ENCODE assay signal across 1 cellular context in the genomic region with DNA sequence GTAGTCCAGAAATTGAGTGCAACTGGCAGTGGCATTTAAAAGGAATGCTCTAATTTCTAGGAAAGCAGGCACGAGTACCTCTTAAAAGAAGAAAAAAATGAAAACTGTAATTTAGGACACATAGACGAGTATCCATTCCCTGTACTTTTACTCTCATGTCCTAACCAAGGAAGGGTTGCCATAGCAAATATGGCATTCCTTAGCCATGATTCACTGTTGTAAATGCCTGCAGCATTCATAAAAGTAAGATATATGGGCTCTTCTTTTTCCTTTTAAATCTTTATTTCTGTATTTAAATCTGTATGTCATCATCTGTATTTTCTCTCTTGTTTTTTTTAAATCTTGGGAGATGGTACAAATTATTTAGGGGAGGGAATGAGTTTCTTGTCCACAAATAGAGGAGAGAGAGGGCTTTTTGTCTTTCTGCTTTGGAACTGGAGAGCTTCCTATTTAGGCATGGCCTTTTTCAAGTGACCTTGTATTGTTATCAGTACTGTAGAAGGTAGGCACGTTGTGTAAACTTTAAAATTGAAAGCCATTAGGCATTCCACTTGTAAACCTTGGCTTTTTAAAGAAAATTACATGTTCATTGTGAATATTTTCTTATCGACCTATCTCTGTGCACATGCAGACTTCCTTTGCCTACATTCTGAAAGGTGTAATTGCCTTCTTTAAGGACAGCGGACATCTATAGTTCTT.
TF ChIP-seq lines count a peak whose summit lies in the region.

No MANE protein-coding gene starts in this region.

TF ChIP-seq in HepG2, 621 proteins besides CTCF, POLR2A, EP300 and RAD21 (continued from another document and continues in another):
- TF ChIP-seq, protein P1, sequence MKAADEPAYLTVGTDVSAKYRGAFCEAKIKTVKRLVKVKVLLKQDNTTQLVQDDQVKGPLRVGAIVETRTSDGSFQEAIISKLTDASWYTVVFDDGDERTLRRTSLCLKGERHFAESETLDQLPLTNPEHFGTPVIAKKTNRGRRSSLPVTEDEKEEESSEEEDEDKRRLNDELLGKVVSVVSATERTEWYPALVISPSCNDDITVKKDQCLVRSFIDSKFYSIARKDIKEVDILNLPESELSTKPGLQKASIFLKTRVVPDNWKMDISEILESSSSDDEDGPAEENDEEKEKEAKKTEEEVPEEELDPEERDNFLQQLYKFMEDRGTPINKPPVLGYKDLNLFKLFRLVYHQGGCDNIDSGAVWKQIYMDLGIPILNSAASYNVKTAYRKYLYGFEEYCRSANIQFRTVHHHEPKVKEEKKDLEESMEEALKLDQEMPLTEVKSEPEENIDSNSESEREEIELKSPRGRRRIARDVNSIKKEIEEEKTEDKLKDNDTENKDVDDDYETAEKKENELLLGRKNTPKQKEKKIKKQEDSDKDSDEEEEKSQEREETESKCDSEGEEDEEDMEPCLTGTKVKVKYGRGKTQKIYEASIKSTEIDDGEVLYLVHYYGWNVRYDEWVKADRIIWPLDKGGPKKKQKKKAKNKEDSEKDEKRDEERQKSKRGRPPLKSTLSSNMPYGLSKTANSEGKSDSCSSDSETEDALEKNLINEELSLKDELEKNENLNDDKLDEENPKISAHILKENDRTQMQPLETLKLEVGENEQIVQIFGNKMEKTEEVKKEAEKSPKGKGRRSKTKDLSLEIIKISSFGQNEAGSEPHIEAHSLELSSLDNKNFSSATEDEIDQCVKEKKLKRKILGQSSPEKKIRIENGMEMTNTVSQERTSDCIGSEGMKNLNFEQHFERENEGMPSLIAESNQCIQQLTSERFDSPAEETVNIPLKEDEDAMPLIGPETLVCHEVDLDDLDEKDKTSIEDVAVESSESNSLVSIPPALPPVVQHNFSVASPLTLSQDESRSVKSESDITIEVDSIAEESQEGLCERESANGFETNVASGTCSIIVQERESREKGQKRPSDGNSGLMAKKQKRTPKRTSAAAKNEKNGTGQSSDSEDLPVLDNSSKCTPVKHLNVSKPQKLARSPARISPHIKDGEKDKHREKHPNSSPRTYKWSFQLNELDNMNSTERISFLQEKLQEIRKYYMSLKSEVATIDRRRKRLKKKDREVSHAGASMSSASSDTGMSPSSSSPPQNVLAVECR (CRISPR knock-in tag; IDR thresholded peaks at IDR 0.05; ENCODE audit: borderline replicate concordance), result no peak; the same call in 1 of the 2 replicates
- TF ChIP-seq ZNF644 (CRISPR knock-in tag; IDR thresholded peaks at IDR 0.05; ENCODE audit: low read depth) (peak; percentile 48; the same call in 1 of the 2 replicates), MXI1 (IDR thresholded peaks at IDR 0.05; ENCODE audit: borderline replicate concordance, low read depth, low read length) (peak; percentile 31; the same call in 1 of the 3 replicates), MAFK (conservative IDR thresholded peaks at IDR 0.05 in 1 of 2, IDR thresholded peaks at IDR 0.05 in 1 of 2; ENCODE audit: low read length in 2 of 2) (no peak), ZNF75D (CRISPR knock-in tag; IDR thresholded peaks at IDR 0.05; ENCODE audit: borderline replicate concordance) (no peak), SALL2 (CRISPR knock-in tag; IDR thresholded peaks at IDR 0.05) (no peak), TRIM24 (CRISPR knock-in tag; IDR thresholded peaks at IDR 0.05) (no peak), FOXK2 (IDR thresholded peaks at IDR 0.05) (no peak), ZNF136 (CRISPR knock-in tag; IDR thresholded peaks at IDR 0.05; ENCODE audit: low read depth) (no peak), ARNT2 (CRISPR knock-in tag; IDR thresholded peaks at IDR 0.05; ENCODE audit: low read depth) (no peak), CENPT (CRISPR knock-in tag; IDR thresholded peaks at IDR 0.05; ENCODE audit: low read depth) (no peak), RBM22 (optimal IDR thresholded peaks at IDR 0.05; ENCODE audit: low read length) (no peak), GABPB1 (CRISPR knock-in tag; IDR thresholded peaks at IDR 0.05) (no peak), ONECUT2 (CRISPR knock-in tag; IDR thresholded peaks at IDR 0.05) (peak; percentile 66), DNMT1 (CRISPR knock-in tag; IDR thresholded peaks at IDR 0.05) (no peak), ZNF629 (CRISPR knock-in tag; conservative IDR thresholded peaks at IDR 0.05) (no peak), ZNF577 (CRISPR knock-in tag; IDR thresholded peaks at IDR 0.05; ENCODE audit: borderline replicate concordance, low read depth) (no peak), PTBP1 (IDR thresholded peaks at IDR 0.05; ENCODE audit: low read depth, low read length, poor library complexity, severe bottlenecking) (no peak), DR1 (CRISPR knock-in tag; IDR thresholded peaks at IDR 0.05) (no peak), MYNN (CRISPR knock-in tag; IDR thresholded peaks at IDR 0.05; ENCODE audit: low read depth) (no peak), TMF1 (CRISPR knock-in tag; IDR thresholded peaks at IDR 0.05; ENCODE audit: low read depth) (no peak), NFE2 (CRISPR knock-in tag; IDR thresholded peaks at IDR 0.05) (no peak), DPF2 (CRISPR knock-in tag; IDR thresholded peaks at IDR 0.05; ENCODE audit: borderline replicate concordance, low read depth) (peak; percentile 16; the same call in 1 of the 2 replicates), HNRNPLL (IDR thresholded peaks at IDR 0.05; ENCODE audit: low read depth, low read length, poor library complexity, severe bottlenecking) (no peak), ZBTB7A (CRISPR knock-in tag; IDR thresholded peaks at IDR 0.05) (no peak), ZNF670 (CRISPR knock-in tag; IDR thresholded peaks at IDR 0.05; ENCODE audit: borderline replicate concordance) (no peak), NCOA1 (CRISPR knock-in tag; IDR thresholded peaks at IDR 0.05) (no peak), ZNF33A (CRISPR knock-in tag; IDR thresholded peaks at IDR 0.05; ENCODE audit: borderline replicate concordance) (no peak), ZNF446 (CRISPR knock-in tag; IDR thresholded peaks at IDR 0.05) (no peak)
- TF ChIP-seq, protein P2, sequence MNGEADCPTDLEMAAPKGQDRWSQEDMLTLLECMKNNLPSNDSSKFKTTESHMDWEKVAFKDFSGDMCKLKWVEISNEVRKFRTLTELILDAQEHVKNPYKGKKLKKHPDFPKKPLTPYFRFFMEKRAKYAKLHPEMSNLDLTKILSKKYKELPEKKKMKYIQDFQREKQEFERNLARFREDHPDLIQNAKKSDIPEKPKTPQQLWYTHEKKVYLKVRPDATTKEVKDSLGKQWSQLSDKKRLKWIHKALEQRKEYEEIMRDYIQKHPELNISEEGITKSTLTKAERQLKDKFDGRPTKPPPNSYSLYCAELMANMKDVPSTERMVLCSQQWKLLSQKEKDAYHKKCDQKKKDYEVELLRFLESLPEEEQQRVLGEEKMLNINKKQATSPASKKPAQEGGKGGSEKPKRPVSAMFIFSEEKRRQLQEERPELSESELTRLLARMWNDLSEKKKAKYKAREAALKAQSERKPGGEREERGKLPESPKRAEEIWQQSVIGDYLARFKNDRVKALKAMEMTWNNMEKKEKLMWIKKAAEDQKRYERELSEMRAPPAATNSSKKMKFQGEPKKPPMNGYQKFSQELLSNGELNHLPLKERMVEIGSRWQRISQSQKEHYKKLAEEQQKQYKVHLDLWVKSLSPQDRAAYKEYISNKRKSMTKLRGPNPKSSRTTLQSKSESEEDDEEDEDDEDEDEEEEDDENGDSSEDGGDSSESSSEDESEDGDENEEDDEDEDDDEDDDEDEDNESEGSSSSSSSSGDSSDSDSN (CRISPR knock-in tag; IDR thresholded peaks at IDR 0.05), result no peak
- TF ChIP-seq, protein P3, sequence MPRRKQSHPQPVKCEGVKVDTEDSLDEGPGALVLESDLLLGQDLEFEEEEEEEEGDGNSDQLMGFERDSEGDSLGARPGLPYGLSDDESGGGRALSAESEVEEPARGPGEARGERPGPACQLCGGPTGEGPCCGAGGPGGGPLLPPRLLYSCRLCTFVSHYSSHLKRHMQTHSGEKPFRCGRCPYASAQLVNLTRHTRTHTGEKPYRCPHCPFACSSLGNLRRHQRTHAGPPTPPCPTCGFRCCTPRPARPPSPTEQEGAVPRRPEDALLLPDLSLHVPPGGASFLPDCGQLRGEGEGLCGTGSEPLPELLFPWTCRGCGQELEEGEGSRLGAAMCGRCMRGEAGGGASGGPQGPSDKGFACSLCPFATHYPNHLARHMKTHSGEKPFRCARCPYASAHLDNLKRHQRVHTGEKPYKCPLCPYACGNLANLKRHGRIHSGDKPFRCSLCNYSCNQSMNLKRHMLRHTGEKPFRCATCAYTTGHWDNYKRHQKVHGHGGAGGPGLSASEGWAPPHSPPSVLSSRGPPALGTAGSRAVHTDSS (CRISPR knock-in tag; conservative IDR thresholded peaks at IDR 0.05), result no peak
- TF ChIP-seq, protein P4, sequence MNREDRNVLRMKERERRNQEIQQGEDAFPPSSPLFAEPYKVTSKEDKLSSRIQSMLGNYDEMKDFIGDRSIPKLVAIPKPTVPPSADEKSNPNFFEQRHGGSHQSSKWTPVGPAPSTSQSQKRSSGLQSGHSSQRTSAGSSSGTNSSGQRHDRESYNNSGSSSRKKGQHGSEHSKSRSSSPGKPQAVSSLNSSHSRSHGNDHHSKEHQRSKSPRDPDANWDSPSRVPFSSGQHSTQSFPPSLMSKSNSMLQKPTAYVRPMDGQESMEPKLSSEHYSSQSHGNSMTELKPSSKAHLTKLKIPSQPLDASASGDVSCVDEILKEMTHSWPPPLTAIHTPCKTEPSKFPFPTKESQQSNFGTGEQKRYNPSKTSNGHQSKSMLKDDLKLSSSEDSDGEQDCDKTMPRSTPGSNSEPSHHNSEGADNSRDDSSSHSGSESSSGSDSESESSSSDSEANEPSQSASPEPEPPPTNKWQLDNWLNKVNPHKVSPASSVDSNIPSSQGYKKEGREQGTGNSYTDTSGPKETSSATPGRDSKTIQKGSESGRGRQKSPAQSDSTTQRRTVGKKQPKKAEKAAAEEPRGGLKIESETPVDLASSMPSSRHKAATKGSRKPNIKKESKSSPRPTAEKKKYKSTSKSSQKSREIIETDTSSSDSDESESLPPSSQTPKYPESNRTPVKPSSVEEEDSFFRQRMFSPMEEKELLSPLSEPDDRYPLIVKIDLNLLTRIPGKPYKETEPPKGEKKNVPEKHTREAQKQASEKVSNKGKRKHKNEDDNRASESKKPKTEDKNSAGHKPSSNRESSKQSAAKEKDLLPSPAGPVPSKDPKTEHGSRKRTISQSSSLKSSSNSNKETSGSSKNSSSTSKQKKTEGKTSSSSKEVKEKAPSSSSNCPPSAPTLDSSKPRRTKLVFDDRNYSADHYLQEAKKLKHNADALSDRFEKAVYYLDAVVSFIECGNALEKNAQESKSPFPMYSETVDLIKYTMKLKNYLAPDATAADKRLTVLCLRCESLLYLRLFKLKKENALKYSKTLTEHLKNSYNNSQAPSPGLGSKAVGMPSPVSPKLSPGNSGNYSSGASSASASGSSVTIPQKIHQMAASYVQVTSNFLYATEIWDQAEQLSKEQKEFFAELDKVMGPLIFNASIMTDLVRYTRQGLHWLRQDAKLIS (CRISPR knock-in tag; IDR thresholded peaks at IDR 0.05), result no peak
- TF ChIP-seq, protein P5, sequence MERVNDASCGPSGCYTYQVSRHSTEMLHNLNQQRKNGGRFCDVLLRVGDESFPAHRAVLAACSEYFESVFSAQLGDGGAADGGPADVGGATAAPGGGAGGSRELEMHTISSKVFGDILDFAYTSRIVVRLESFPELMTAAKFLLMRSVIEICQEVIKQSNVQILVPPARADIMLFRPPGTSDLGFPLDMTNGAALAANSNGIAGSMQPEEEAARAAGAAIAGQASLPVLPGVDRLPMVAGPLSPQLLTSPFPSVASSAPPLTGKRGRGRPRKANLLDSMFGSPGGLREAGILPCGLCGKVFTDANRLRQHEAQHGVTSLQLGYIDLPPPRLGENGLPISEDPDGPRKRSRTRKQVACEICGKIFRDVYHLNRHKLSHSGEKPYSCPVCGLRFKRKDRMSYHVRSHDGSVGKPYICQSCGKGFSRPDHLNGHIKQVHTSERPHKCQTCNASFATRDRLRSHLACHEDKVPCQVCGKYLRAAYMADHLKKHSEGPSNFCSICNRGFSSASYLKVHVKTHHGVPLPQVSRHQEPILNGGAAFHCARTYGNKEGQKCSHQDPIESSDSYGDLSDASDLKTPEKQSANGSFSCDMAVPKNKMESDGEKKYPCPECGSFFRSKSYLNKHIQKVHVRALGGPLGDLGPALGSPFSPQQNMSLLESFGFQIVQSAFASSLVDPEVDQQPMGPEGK (CRISPR knock-in tag; IDR thresholded peaks at IDR 0.05), result 0 out of 2 replicates have a peak, but pooled peaks have one; percentile 13
